ENCODE assay signal across 30 cellular contexts in genomic region chr4:187065836-187066235, GRCh38.
"Had no signal": no experiment of that assay in that cellular context is flagged by ENCODE, and none has a peak within 500 bp of the region (broad histone marks: within the 10 kb centered on the region; RNA-seq: fewer than 3 reads in every experiment).

No MANE protein-coding gene starts in this region.

- ATAC-seq: naive thymus-derived CD4-positive, alpha-beta T cell; natural killer cell; psoas muscle; right cardiac atrium; right lobe of liver; stimulated activated memory B cell treated with anti-CD40 and anti-IgM and Interleukin-4, amounts not matched to agents 10 μg/mL and 1 μg/mL and 100 μg/mL, for 72 hours; stimulated activated naive CD8-positive, alpha-beta T cell treated with anti-CD3 and anti-CD28 coated beads, Interleukin-15, amount 100 ng/mL, for 72 hours; stimulated activated naive CD8-positive, alpha-beta T cell treated with anti-CD3 and anti-CD28 coated beads, Interleukin-15, Interleukin-2, amounts not matched to agents 100 U/mL and 50 U/mL, for 24 hours; upper lobe of right lung had no signal

- H3K4me2 ChIP-seq: neural progenitor cell had no signal

- DNase-seq: naive thymus-derived CD4-positive, alpha-beta T cell; natural killer cell; nucleus accumbens; ovary; psoas muscle; right cardiac atrium; right lobe of liver; sigmoid colon; small intestine; stimulated activated CD4-positive, alpha-beta T cell treated with anti-CD3 and anti-CD28 coated beads, Interleukin-15, amount 100 ng/mL, for 24 hours; stimulated activated CD4-positive, alpha-beta T cell treated with anti-CD3 and anti-CD28 coated beads, Interleukin-4, amount 100 ng/mL, for 1 hour; stimulated activated CD4-positive, alpha-beta T cell treated with anti-CD3 and anti-CD28 coated beads, Interleukin-4, amount 100 ng/mL, for 4 hours; stimulated activated CD8-positive, alpha-beta memory T cell treated with anti-CD3 and anti-CD28 coated beads, Interleukin-4, amount 100 ng/mL, for 48 hours; stimulated activated naive CD4-positive, alpha-beta T cell; stimulated activated naive CD8-positive, alpha-beta T cell treated with anti-CD3 and anti-CD28 coated beads, Interleukin-15, amount 100 ng/mL, for 72 hours; stimulated activated naive CD8-positive, alpha-beta T cell treated with anti-CD3 and anti-CD28 coated beads, Interleukin-15, Interleukin-2, amounts not matched to agents 100 U/mL and 50 U/mL, for 24 hours; substantia nigra; testis; tibial artery; transverse colon; upper lobe of right lung; uterus had no signal

- H3K9me3 Mint-ChIP-seq: nephron; stimulated activated naive CD8-positive, alpha-beta T cell treated with anti-CD3 and anti-CD28 coated beads, Interleukin-15, amount 100 ng/mL, for 72 hours; type B pancreatic cell had no signal

- H3K36me3 ChIP-seq: neural progenitor cell, neutrophil, ovary, right lobe of liver, sigmoid colon, suprapubic skin, tibial artery, transverse colon, upper lobe of right lung, uterus had no signal

- H3K79me2 ChIP-seq: parathyroid adenoma had no signal

- H2AFZ ChIP-seq: neural progenitor cell, parathyroid adenoma had no signal

- H3K4me1 Mint-ChIP-seq: natural killer cell; neural progenitor cell; stimulated activated memory B cell treated with anti-CD40 and anti-IgM and Interleukin-4, amounts not matched to agents 10 μg/mL and 1 μg/mL and 100 μg/mL, for 72 hours; stimulated activated naive CD8-positive, alpha-beta T cell treated with anti-CD3 and anti-CD28 coated beads, Interleukin-15, amount 100 ng/mL, for 72 hours had no signal

- H3K36me3 Mint-ChIP-seq: naive thymus-derived CD4-positive, alpha-beta T cell; natural killer cell; neural progenitor cell; stimulated activated memory B cell treated with anti-CD40 and anti-IgM and Interleukin-4, amounts not matched to agents 10 μg/mL and 1 μg/mL and 100 μg/mL, for 72 hours; type B pancreatic cell had no signal

- H3K9me3 ChIP-seq: neutrophil, ovary, psoas muscle, right lobe of liver, sigmoid colon, suprapubic skin, testis, tibial artery, transverse colon, upper lobe of right lung, uterus had no signal

- H3K27ac ChIP-seq: neural progenitor cell, neutrophil, ovary, parathyroid adenoma, psoas muscle, right lobe of liver, sigmoid colon, suprapubic skin, testis, tibial artery, transverse colon, upper lobe of right lung had no signal

- H3K27ac Mint-ChIP-seq: naive thymus-derived CD4-positive, alpha-beta T cell; natural killer cell; neural progenitor cell; progenitor cell of endocrine pancreas; stimulated activated memory B cell treated with anti-CD40 and anti-IgM and Interleukin-4, amounts not matched to agents 10 μg/mL and 1 μg/mL and 100 μg/mL, for 72 hours; stimulated activated naive CD8-positive, alpha-beta T cell treated with anti-CD3 and anti-CD28 coated beads, Interleukin-15, amount 100 ng/mL, for 72 hours; type B pancreatic cell had no signal

- H3K4me3 ChIP-seq: neural progenitor cell, ovary, psoas muscle, right lobe of liver, sigmoid colon, suprapubic skin, testis, tibial artery, transverse colon, upper lobe of right lung, uterus had no signal

- FAIRE-seq: small intestine had no signal

- H3K4me3 Mint-ChIP-seq: naive thymus-derived CD4-positive, alpha-beta T cell; natural killer cell; nephron; neural progenitor cell; stimulated activated memory B cell treated with anti-CD40 and anti-IgM and Interleukin-4, amounts not matched to agents 10 μg/mL and 1 μg/mL and 100 μg/mL, for 72 hours; stimulated activated naive CD8-positive, alpha-beta T cell treated with anti-CD3 and anti-CD28 coated beads, Interleukin-15, amount 100 ng/mL, for 72 hours; type B pancreatic cell had no signal

- H3K9ac ChIP-seq: neural progenitor cell, parathyroid adenoma had no signal

- H3K27me3 ChIP-seq: neural progenitor cell, neutrophil, ovary, right lobe of liver, sigmoid colon, suprapubic skin, testis, tibial artery, transverse colon, upper lobe of right lung, uterus had no signal

- H3K27me3 Mint-ChIP-seq: naive thymus-derived CD4-positive, alpha-beta T cell; progenitor cell of endocrine pancreas; stimulated activated memory B cell treated with anti-CD40 and anti-IgM and Interleukin-4, amounts not matched to agents 10 μg/mL and 1 μg/mL and 100 μg/mL, for 72 hours; stimulated activated naive CD8-positive, alpha-beta T cell treated with anti-CD3 and anti-CD28 coated beads, Interleukin-15, amount 100 ng/mL, for 72 hours had no signal

- H3K4me1 ChIP-seq: neural progenitor cell, parathyroid adenoma, psoas muscle, right lobe of liver, testis, upper lobe of right lung, uterus had no signal
